In the genomic region with DNA sequence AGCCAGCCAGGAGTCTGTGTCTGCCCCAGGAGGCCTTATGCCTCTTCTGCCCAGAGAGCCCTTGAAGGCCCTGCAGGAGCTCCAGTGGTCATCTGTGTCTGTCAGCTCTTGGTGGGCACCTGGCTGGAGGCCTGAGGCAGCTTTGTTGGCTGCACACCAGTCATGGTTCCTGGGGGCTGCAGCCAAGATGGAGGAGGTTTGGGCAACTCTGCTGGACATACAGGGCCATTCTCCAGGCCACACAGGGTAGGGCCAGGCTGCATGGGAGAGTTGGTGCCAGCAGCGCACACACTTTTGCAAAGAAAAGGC, we compare ENCODE assay signal across 1 cellular context.
TF ChIP-seq lines count a peak whose summit lies in the region.

No MANE protein-coding gene starts in this region.

TF ChIP-seq in A549, 52 proteins besides CTCF, POLR2A, EP300 and RAD21 (continued from another document):
- TF ChIP-seq ATOH8 (CRISPR knock-in tag; IDR thresholded peaks at IDR 0.05; ENCODE audit: low read depth) = 0 out of 2 replicates have a peak, but pooled peaks have one; percentile 15
TF ChIP-seq in A549: peak in this region for 1.
